ENCODE assay signal across 12 cellular contexts in genomic region chr14:92649066-92649465, GRCh38.
DNase-seq lines count a peak whose midpoint lies in the region; ATAC-seq and TF ChIP-seq lines count a peak whose summit lies in the region.
"Had no signal": no experiment of that assay in that cellular context is flagged by ENCODE, and none has a peak within 500 bp of the region (broad histone marks: within the 10 kb centered on the region; RNA-seq: fewer than 3 reads in every experiment).

No MANE protein-coding gene starts in this region.

- DNase-seq in right atrium auricular region (ENCODE audit: low spot score) (no peak), Right ventricle myocardium inferior (ENCODE audit: missing footprints) (no peak), colonic mucosa (no peak), A673 (ENCODE audit: low spot score) (no peak), DMS114 treated with DMSO at 0.1 percent for 48 hours (lab: John Stamatoyannopoulos, UW; ENCODE audit: unreplicated experiment) (no peak), left ventricle myocardium inferior (no peak)
- no peak for DNase-seq in natural killer cell treated with Interleukin-12 subunit alpha and Interleukin-12 subunit beta and Interleukin-15 and Interleukin-18, amount 100 ng/mL, for 72 hours (ENCODE audit: low spot score)
- DNase-seq: MM.1S, NCI-H2081, SHP77 had no signal

- peak overlapping the region; percentile 94 for H3K4me3 Mint-ChIP-seq in natural killer cell treated with Interleukin-12 subunit alpha and Interleukin-12 subunit beta and Interleukin-15 and Interleukin-18, amount 100 ng/mL, for 72 hours

- peaks cover 14% of the 10 kb centered on the region for H3K36me3 ChIP-seq in right atrium auricular region
- no peaks in the 10 kb centered on the region for H3K36me3 ChIP-seq in colonic mucosa
- H3K36me3 ChIP-seq in A673 (ENCODE audit: insufficient read depth, low read length, poor library complexity, severe bottlenecking): no peaks in the 10 kb centered on the region
- peaks cover 27% of the 10 kb centered on the region for H3K36me3 ChIP-seq in left ventricle myocardium inferior

- TF ChIP-seq CTCF in right atrium auricular region (IDR thresholded peaks at IDR 0.05) (no peak), colonic mucosa (IDR thresholded peaks at IDR 0.05) (no peak), A673 (conservative IDR thresholded peaks at IDR 0.05; ENCODE audit: low read depth, low read length) (no peak), left ventricle myocardium inferior (IDR thresholded peaks at IDR 0.05; ENCODE audit: borderline replicate concordance) (no peak)

- H3K9ac ChIP-seq in colonic mucosa (ENCODE audit: low read depth in 2 of 2, low read length in 2 of 2): no peak overlapping the region

- H3K36me3 Mint-ChIP-seq in natural killer cell treated with Interleukin-12 subunit alpha and Interleukin-12 subunit beta and Interleukin-15 and Interleukin-18, amount 100 ng/mL, for 72 hours: peaks cover 9% of the 10 kb centered on the region

- no peaks in the 10 kb centered on the region for H3K27me3 Mint-ChIP-seq in natural killer cell treated with Interleukin-12 subunit alpha and Interleukin-12 subunit beta and Interleukin-15 and Interleukin-18, amount 100 ng/mL, for 72 hours

- H3K4me3 ChIP-seq in right atrium auricular region: no peak overlapping the region
- no peak overlapping the region for H3K4me3 ChIP-seq in colonic mucosa
- no peak overlapping the region for H3K4me3 ChIP-seq in A673 (ENCODE audit: low read depth, low read length, poor library complexity, severe bottlenecking)
- no peak overlapping the region for H3K4me3 ChIP-seq in left ventricle myocardium inferior
- H3K4me3 ChIP-seq: GM12878 had no signal

- no TSS peak for BruUV-seq in A673 (replicated peaks; lab: Mats Ljungman, UMichigan)

- H3K27ac ChIP-seq in right atrium auricular region: peak overlapping the region; percentile 39 to 48
- peak overlapping the region; percentile 63 for H3K27ac ChIP-seq in colonic mucosa
- no peak overlapping the region for H3K27ac ChIP-seq in A673 (ENCODE audit: low read depth, low read length, poor library complexity, severe bottlenecking)
- H3K27ac ChIP-seq in left ventricle myocardium inferior (replicated peaks): no peak overlapping the region

- H3K27me3 ChIP-seq in right atrium auricular region (no peaks in the 10 kb centered on the region), colonic mucosa (no peaks in the 10 kb centered on the region), A673 (replicated peaks; ENCODE audit: insufficient read depth, low read depth, low read length, poor library complexity) (no peaks in the 10 kb centered on the region), left ventricle myocardium inferior (ENCODE audit: low read depth) (no peaks in the 10 kb centered on the region)

- peaks cover 67 to 84% of the 10 kb centered on the region in 2 donors for H3K4me1 Mint-ChIP-seq in natural killer cell treated with Interleukin-12 subunit alpha and Interleukin-12 subunit beta and Interleukin-15 and Interleukin-18, amount 100 ng/mL, for 72 hours (ENCODE audit: low read depth in 2 of 2)

- no peaks in the 10 kb centered on the region for H3K9me3 Mint-ChIP-seq in natural killer cell treated with Interleukin-12 subunit alpha and Interleukin-12 subunit beta and Interleukin-15 and Interleukin-18, amount 100 ng/mL, for 72 hours

- H3K9me3 ChIP-seq in right atrium auricular region: peaks cover 3 to 5% of the 10 kb centered on the region in 2 donors
- H3K9me3 ChIP-seq in colonic mucosa: no peaks in the 10 kb centered on the region
- H3K9me3 ChIP-seq in A673 (ENCODE audit: low read depth, low read length, poor library complexity, severe bottlenecking): peaks cover 3% of the 10 kb centered on the region
- H3K9me3 ChIP-seq in left ventricle myocardium inferior (replicated peaks): peaks cover 9% of the 10 kb centered on the region

- H3K27ac Mint-ChIP-seq in natural killer cell treated with Interleukin-12 subunit alpha and Interleukin-12 subunit beta and Interleukin-15 and Interleukin-18, amount 100 ng/mL, for 72 hours: peak overlapping the region; percentile 95 to 99

- intact Hi-C loops in Right ventricle myocardium inferior (cut with DNase I): no loop called here
- intact Hi-C loops in colonic mucosa (cut with DNase I): no loop called here
- intact Hi-C loops in A673 (cut with micrococcal nuclease; ENCODE audit: unreplicated experiment): no loop called here
- intact Hi-C loops in left ventricle myocardium inferior (cut with micrococcal nuclease): no loop called here

- CTCF ChIA-PET in A673 (lab: Charles Lee): no interaction called here

- POLR2A ChIA-PET in A673 (lab: Charles Lee; ENCODE audit: low non-redundant PET): no interaction called here

- H3K4me1 ChIP-seq in right atrium auricular region (peaks cover 0 to 9% of the 10 kb centered on the region in 2 donors), colonic mucosa (no peaks in the 10 kb centered on the region), A673 (ENCODE audit: insufficient read depth, low read length, poor library complexity, severe bottlenecking) (no peaks in the 10 kb centered on the region), left ventricle myocardium inferior (peaks cover 24% of the 10 kb centered on the region)

- ATAC-seq in Right ventricle myocardium inferior (no peak), HG02759 (IDR thresholded peaks at IDR 0.05; ENCODE audit: unreplicated experiment) (no peak)
- ATAC-seq in natural killer cell treated with Interleukin-12 subunit alpha and Interleukin-12 subunit beta and Interleukin-15 and Interleukin-18, amount 100 ng/mL, for 72 hours: no peak
- ATAC-seq: GM12878 had no signal

Comparison
In these comparisons a context has a peak if more than half of its experiments do, and no peak if none do; other contexts are left out.
1. H3K27ac ChIP-seq: peak in right atrium auricular region (2 of 2) and colonic mucosa (single experiment); none in A673 (single experiment) and left ventricle myocardium inferior (single experiment).